In the genomic region with DNA sequence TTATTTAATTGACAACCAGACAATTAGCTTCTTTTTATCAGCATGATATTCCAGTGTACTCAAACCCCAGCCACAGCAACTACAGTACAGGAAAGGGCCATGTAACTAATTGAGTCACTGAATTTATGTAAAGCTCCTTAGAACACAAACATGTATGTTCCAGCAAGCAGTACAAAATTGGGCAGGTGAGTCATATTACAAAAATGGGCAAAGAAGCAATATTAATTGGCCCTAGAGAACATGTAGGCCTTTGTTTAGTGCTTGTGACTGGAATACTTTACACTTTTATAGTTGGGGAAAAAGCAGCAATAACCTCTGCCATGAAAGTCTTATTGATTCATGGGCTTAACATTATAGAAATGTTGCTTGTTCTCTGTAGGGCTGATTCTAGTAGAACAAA, we compare ENCODE assay signal across 26 cellular contexts. TPM values are rescaled to one million over a fixed set of nuclear protein-coding genes. Genes with fewer than 3 reads are reported as not detected.
A peak's percentile ranks its signal among the peaks of the same experiment; 100 is the strongest.
DNase-seq lines count a peak whose midpoint lies in the region; ATAC-seq, FAIRE-seq and TF ChIP-seq lines count a peak whose summit lies in the region.
"Had no signal": no experiment of that assay in that cellular context is flagged by ENCODE, and none has a peak within 500 bp of the region (broad histone marks: within the 10 kb centered on the region; RNA-seq: fewer than 3 reads in every experiment).

No MANE protein-coding gene starts in this region.

- H3K23ac ChIP-seq in mesenchymal stem cell (ENCODE audit: low read length in 2 of 2) = no peak overlapping the region

- H3K27ac Mint-ChIP-seq in activated naive CD8-positive, alpha-beta T cell treated with anti-CD3 and anti-CD28 coated beads for 36 hours = no peak overlapping the region
- H3K27ac Mint-ChIP-seq: activated CD8-positive, alpha-beta T cell treated with anti-CD3 and anti-CD28 coated beads for 36 hours; activated T-helper 1 cell treated with anti-CD3 and anti-CD28 coated beads, Interleukin-12 subunit alpha, Interleukin-12 subunit beta, Interleukin-2, Interleukin-4 antibody, amounts not matched to agents 30 ng/mL and 10 ng/mL and 1 ng/mL, durations not matched to agents 14 hours and 24 hours and 36 hours; naive thymus-derived CD4-positive, alpha-beta T cell had no signal

- no peaks in the 10 kb centered on the region for H3K36me3 Mint-ChIP-seq in activated naive CD8-positive, alpha-beta T cell treated with anti-CD3 and anti-CD28 coated beads for 36 hours
- H3K36me3 Mint-ChIP-seq: naive thymus-derived CD4-positive, alpha-beta T cell had no signal

- no peak overlapping the region for H2BK12ac ChIP-seq in mesenchymal stem cell (ENCODE audit: low read length in 2 of 2)

- H3K9me1 ChIP-seq in endothelial cell of umbilical vein (replicated peaks; ENCODE audit: control insufficient read depth, extremely low read depth, insufficient read depth, low read length) = no peaks in the 10 kb centered on the region

- H3K4me2 ChIP-seq in endothelial cell of umbilical vein (ENCODE audit: insufficient read depth, low read length) (no peak overlapping the region), mesenchymal stem cell (ENCODE audit: low read length, poor library complexity, severe bottlenecking) (no peak overlapping the region)

- TF ChIP-seq POLR2A in endothelial cell of umbilical vein (IDR thresholded peaks at IDR 0.05; ENCODE audit: low read depth, low read length) = no peak

- H3K27me3 Mint-ChIP-seq in activated naive CD8-positive, alpha-beta T cell treated with anti-CD3 and anti-CD28 coated beads for 36 hours = peaks cover 8% of the 10 kb centered on the region

- H4K91ac ChIP-seq in mesenchymal stem cell (ENCODE audit: low read length) = no peak overlapping the region

- no peak overlapping the region for H2AK5ac ChIP-seq in mesenchymal stem cell (ENCODE audit: low read length, severe bottlenecking)

- DNase-seq in BJ (ENCODE audit: low read depth) (peak; percentile 20), RPMI7951 (ENCODE audit: low read depth) (peak; percentile 36), endothelial cell of umbilical vein (ENCODE audit: low read depth, low spot score) (peak; percentile 19), mesenchymal stem cell (peak; percentile 40), middle frontal gyrus (ENCODE audit: extremely low spot score, low spot score) (no peak), NCI-H2196 treated with DMSO at 0.1 percent for 48 hours (lab: John Stamatoyannopoulos, UW; ENCODE audit: unreplicated experiment) (no peak)
- no peak for DNase-seq in activated naive CD8-positive, alpha-beta T cell treated with anti-CD3 and anti-CD28 coated beads for 36 hours
- DNase-seq: activated CD8-positive, alpha-beta T cell treated with anti-CD3 and anti-CD28 coated beads for 36 hours; amygdala; cortex of kidney; DMS 273 treated with DMSO at 0.1 percent for 48 hours; GOT3; naive thymus-derived CD4-positive, alpha-beta T cell; NCI-H2029 treated with DMSO at 0.1 percent for 48 hours; NCI-H526 treated with DMSO at 0.1 percent for 48 hours; OCI-M1; posterior cingulate gyrus; stimulated activated CD4-positive, alpha-beta T cell treated with anti-CD3 and anti-CD28 coated beads, Interleukin-12 subunit alpha, Interleukin-12 subunit beta, amount 100 ng/mL, for 4 hours; stimulated activated naive CD8-positive, alpha-beta T cell treated with anti-CD3 and anti-CD28 coated beads, Interleukin-15, Interleukin-2, amounts not matched to agents 100 U/mL and 50 U/mL, for 24 hours; SW 1271; WERI-Rb-1 had no signal

- CTCF ChIA-PET in BJ (lab: Yijun Ruan, JAX) = interaction anchor here (0.9 to 1.8 kb wide), 2 partner anchors 37 to 166 kb away, joined by 3 to 5 read pairs; no protein-coding TSS in a partner anchor
- CTCF ChIA-PET in endothelial cell of umbilical vein (lab: Charles Lee) = interaction anchor here (0.6 to 1.9 kb wide), 7 partner anchors 11 to 165 kb away, joined by 3 to 7 read pairs (median 5); no protein-coding TSS in a partner anchor

- no peak for FAIRE-seq in endothelial cell of umbilical vein (lab: Jason Lieb, UNC)
- FAIRE-seq: urothelium cell line had no signal

- no TSS peak for BruUV-seq in endothelial cell of umbilical vein (replicated peaks; lab: Mats Ljungman, UMichigan)

- POLR2A ChIA-PET in BJ (lab: Charles Lee) = no interaction called here
- POLR2A ChIA-PET in endothelial cell of umbilical vein (lab: Charles Lee) = interaction anchor here (0.6 kb wide), 1 partner anchor 121 kb away, joined by 4 read pairs; no protein-coding TSS in a partner anchor

- no peaks in the 10 kb centered on the region for H4K20me1 ChIP-seq in endothelial cell of umbilical vein (replicated peaks; ENCODE audit: control insufficient read depth, extremely low read depth, insufficient read depth, low read length)

- TF ChIP-seq CTCF in BJ (IDR thresholded peaks at IDR 0.05; ENCODE audit: insufficient read depth, low read depth, low read length) (no peak), endothelial cell of umbilical vein (IDR thresholded peaks at IDR 0.05; ENCODE audit: extremely low read depth in 1 of 2, insufficient read depth in 1 of 2, low read depth in 1 of 2, low read length in 2 of 2) (no peak)

- ATAC-seq in HG03196 (IDR thresholded peaks at IDR 0.05; ENCODE audit: unreplicated experiment) = no peak
- ATAC-seq: activated CD8-positive, alpha-beta T cell treated with anti-CD3 and anti-CD28 coated beads for 36 hours; naive thymus-derived CD4-positive, alpha-beta T cell; stimulated activated naive CD8-positive, alpha-beta T cell treated with anti-CD3 and anti-CD28 coated beads, Interleukin-15, Interleukin-2, amounts not matched to agents 100 U/mL and 50 U/mL, for 24 hours had no signal

- intact Hi-C loops in endothelial cell of umbilical vein (cut with micrococcal nuclease) = no loop called here

- no peak overlapping the region for H2BK5ac ChIP-seq in mesenchymal stem cell (ENCODE audit: low read depth, low read length, poor library complexity, severe bottlenecking)

- no peaks in the 10 kb centered on the region for H3K9me3 ChIP-seq in endothelial cell of umbilical vein (replicated peaks; ENCODE audit: control insufficient read depth, insufficient read depth, low read length)
- H3K9me3 ChIP-seq in mesenchymal stem cell (ENCODE audit: control insufficient read depth, low read length) = no peaks in the 10 kb centered on the region

- H3K36me3 ChIP-seq in BJ (ENCODE audit: control insufficient read depth, insufficient read depth, low read length) = peaks cover 5% of the 10 kb centered on the region
- H3K36me3 ChIP-seq in endothelial cell of umbilical vein (ENCODE audit: control insufficient read depth in 2 of 2, extremely low read depth in 1 of 2, insufficient read depth in 2 of 2, low read length in 2 of 2) = peaks cover 0 to 7% of the 10 kb centered on the region in 2 experiments
- peaks cover 10 to 56% of the 10 kb centered on the region in 2 experiments for H3K36me3 ChIP-seq in mesenchymal stem cell (ENCODE audit: control insufficient read depth in 1 of 2, insufficient read depth in 2 of 2, low read depth in 1 of 2, low read length in 2 of 2)

- dilution Hi-C loops in endothelial cell of umbilical vein (cut with MboI; ENCODE audit: extremely low pct_ligation_motif_present, low sequenced_read_pairs) = no loop called here

- no peaks in the 10 kb centered on the region for H3K4me1 ChIP-seq in endothelial cell of umbilical vein (ENCODE audit: control insufficient read depth, extremely low read depth, insufficient read depth, low read length)
- no peaks in the 10 kb centered on the region for H3K4me1 ChIP-seq in mesenchymal stem cell (ENCODE audit: control insufficient read depth, insufficient read depth, low read depth, low read length)

- no peaks in the 10 kb centered on the region for H3K79me2 ChIP-seq in endothelial cell of umbilical vein (ENCODE audit: control insufficient read depth, insufficient read depth, low read length)

- H3K4ac ChIP-seq in mesenchymal stem cell (ENCODE audit: low read depth in 1 of 2, low read length in 2 of 2) = no peak overlapping the region

- H3K27ac ChIP-seq in endothelial cell of umbilical vein (ENCODE audit: insufficient read depth, low read depth, low read length) (no peak overlapping the region), mesenchymal stem cell (ENCODE audit: low read length, poor library complexity, severe bottlenecking) (no peak overlapping the region)
- H3K27ac ChIP-seq: WERI-Rb-1 had no signal

- no peaks in the 10 kb centered on the region for H3K9me3 Mint-ChIP-seq in activated naive CD8-positive, alpha-beta T cell treated with anti-CD3 and anti-CD28 coated beads for 36 hours
- H3K9me3 Mint-ChIP-seq: activated CD8-positive, alpha-beta T cell treated with anti-CD3 and anti-CD28 coated beads for 36 hours; activated T-helper 1 cell treated with anti-CD3 and anti-CD28 coated beads, Interleukin-12 subunit alpha, Interleukin-12 subunit beta, Interleukin-2, Interleukin-4 antibody, amounts not matched to agents 30 ng/mL and 10 ng/mL and 1 ng/mL, durations not matched to agents 14 hours and 24 hours and 36 hours; naive thymus-derived CD4-positive, alpha-beta T cell had no signal

- no peak overlapping the region for H2AFZ ChIP-seq in endothelial cell of umbilical vein (ENCODE audit: low read depth, low read length)
- no peak overlapping the region for H2AFZ ChIP-seq in mesenchymal stem cell (ENCODE audit: low read depth, low read length)

- no peak overlapping the region for H3K18ac ChIP-seq in mesenchymal stem cell (ENCODE audit: low read depth in 1 of 2, low read length in 2 of 2)

- peaks cover 3% of the 10 kb centered on the region for H3K79me1 ChIP-seq in mesenchymal stem cell (replicated peaks; ENCODE audit: low read length, poor library complexity, severe bottlenecking)

- H3K9ac ChIP-seq in endothelial cell of umbilical vein (replicated peaks; ENCODE audit: extremely low read depth, insufficient read depth, low read length) (no peak overlapping the region), mesenchymal stem cell (ENCODE audit: low read length) (peak overlapping the region; percentile 27)

- H3K27me3 ChIP-seq in BJ (ENCODE audit: control insufficient read depth, insufficient read depth, low read length) = no peaks in the 10 kb centered on the region
- no peaks in the 10 kb centered on the region for H3K27me3 ChIP-seq in endothelial cell of umbilical vein (ENCODE audit: control insufficient read depth in 2 of 2, insufficient read depth in 2 of 2, low read length in 2 of 2)
- no peaks in the 10 kb centered on the region for H3K27me3 ChIP-seq in mesenchymal stem cell (ENCODE audit: control insufficient read depth in 1 of 2, insufficient read depth in 1 of 2, low read length in 2 of 2)

- H2BK15ac ChIP-seq in mesenchymal stem cell (ENCODE audit: low read depth, poor library complexity, severe bottlenecking) = no peak overlapping the region

- H3K14ac ChIP-seq in mesenchymal stem cell (ENCODE audit: low read length in 2 of 2) = no peak overlapping the region

- no peak overlapping the region for H2BK120ac ChIP-seq in mesenchymal stem cell (ENCODE audit: low read depth, low read length)

- no peak overlapping the region for H4K8ac ChIP-seq in mesenchymal stem cell (ENCODE audit: low read length)

- no peak overlapping the region for H3K4me3 ChIP-seq in BJ (ENCODE audit: low read depth, low read length)
- H3K4me3 ChIP-seq in endothelial cell of umbilical vein (replicated peaks in 1 of 3; ENCODE audit: insufficient read depth in 1 of 3, low read depth in 1 of 3, low read length in 3 of 3) = no peak overlapping the region
- no peak overlapping the region for H3K4me3 ChIP-seq in mesenchymal stem cell (ENCODE audit: insufficient read depth in 1 of 2, low read depth in 1 of 2, low read length in 2 of 2)

- H3K4me3 Mint-ChIP-seq in activated naive CD8-positive, alpha-beta T cell treated with anti-CD3 and anti-CD28 coated beads for 36 hours = no peak overlapping the region
- H3K4me3 Mint-ChIP-seq: activated CD8-positive, alpha-beta T cell treated with anti-CD3 and anti-CD28 coated beads for 36 hours; activated T-helper 1 cell treated with anti-CD3 and anti-CD28 coated beads, Interleukin-12 subunit alpha, Interleukin-12 subunit beta, Interleukin-2, Interleukin-4 antibody, amounts not matched to agents 30 ng/mL and 10 ng/mL and 1 ng/mL, durations not matched to agents 14 hours and 24 hours and 36 hours; naive thymus-derived CD4-positive, alpha-beta T cell had no signal

- H3K4me1 Mint-ChIP-seq in activated naive CD8-positive, alpha-beta T cell treated with anti-CD3 and anti-CD28 coated beads for 36 hours = no peaks in the 10 kb centered on the region
- H3K4me1 Mint-ChIP-seq: naive thymus-derived CD4-positive, alpha-beta T cell had no signal

RNA-seq across cellular contexts. Expression of a gene that starts 31.8 kb away (rescaled TPM):
- polyA plus RNA-seq in BJ (2011; rRNA removed) = not detected in 2 replicates
- not detected in 2 replicates for polyA minus RNA-seq in BJ (2011; rRNA and poly(A)+ RNA removed)
- not detected in 2 replicates for total RNA-seq in RPMI7951 (2014; rRNA removed; shearing (Covaris generic))
- not detected in 2 replicates for total RNA-seq in endothelial cell of umbilical vein
- not detected in 2 replicates for polyA plus RNA-seq in endothelial cell of umbilical vein
- not detected in 2 replicates for polyA plus RNA-seq in endothelial cell of umbilical vein (2011; cell fraction: cytosol; rRNA removed)
- not detected in 2 replicates for polyA plus RNA-seq in endothelial cell of umbilical vein (2011; cell fraction: nucleus; rRNA removed)
- not detected in 2 replicates for polyA plus RNA-seq in endothelial cell of umbilical vein (2012)
- not detected in 2 replicates for polyA minus RNA-seq in endothelial cell of umbilical vein
- not detected for polyA minus RNA-seq in endothelial cell of umbilical vein (2011; cell fraction: cytosol; rRNA and poly(A)+ RNA removed)
- not detected in 2 replicates for polyA minus RNA-seq in endothelial cell of umbilical vein (2011; cell fraction: nucleus; rRNA and poly(A)+ RNA removed)
- not detected for polyA plus RNA-seq in mesenchymal stem cell (2013, experiment 1 of 2)
- polyA plus RNA-seq in mesenchymal stem cell (2013, experiment 2 of 2) = not detected
- total RNA-seq in activated naive CD8-positive, alpha-beta T cell treated with anti-CD3 and anti-CD28 coated beads for 36 hours = not detected
- total RNA-seq: activated CD8-positive, alpha-beta T cell treated with anti-CD3 and anti-CD28 coated beads for 36 hours; activated T-helper 1 cell treated with anti-CD3 and anti-CD28 coated beads, Interleukin-12 subunit alpha, Interleukin-12 subunit beta, Interleukin-2, Interleukin-4 antibody, amounts not matched to agents 30 ng/mL and 10 ng/mL and 1 ng/mL, durations not matched to agents 14 hours and 24 hours and 36 hours; naive thymus-derived CD4-positive, alpha-beta T cell had no signal
- polyA plus RNA-seq: esophagus; liver; naive thymus-derived CD4-positive, alpha-beta T cell had no signal

RNA-seq across cellular contexts. Expression of a gene that starts 47.9 kb away (rescaled TPM):
- not detected in 2 replicates for polyA plus RNA-seq in BJ (2011; rRNA removed)
- not detected in 2 replicates for polyA minus RNA-seq in BJ (2011; rRNA and poly(A)+ RNA removed)
- not detected in 2 replicates for total RNA-seq in RPMI7951 (2014; rRNA removed; shearing (Covaris generic))
- total RNA-seq in endothelial cell of umbilical vein = not detected in 2 replicates
- not detected in 2 replicates for polyA plus RNA-seq in endothelial cell of umbilical vein
- polyA plus RNA-seq in endothelial cell of umbilical vein (2011; cell fraction: cytosol; rRNA removed) = not detected in 2 replicates
- polyA plus RNA-seq in endothelial cell of umbilical vein (2011; cell fraction: nucleus; rRNA removed) = not detected in 2 replicates
- polyA plus RNA-seq in endothelial cell of umbilical vein (2012) = not detected in 2 replicates
- polyA minus RNA-seq in endothelial cell of umbilical vein = not detected in 2 replicates
- not detected for polyA minus RNA-seq in endothelial cell of umbilical vein (2011; cell fraction: cytosol; rRNA and poly(A)+ RNA removed)
- not detected in 2 replicates for polyA minus RNA-seq in endothelial cell of umbilical vein (2011; cell fraction: nucleus; rRNA and poly(A)+ RNA removed)
- polyA plus RNA-seq in mesenchymal stem cell (2013, experiment 1 of 2) = not detected
- polyA plus RNA-seq in mesenchymal stem cell (2013, experiment 2 of 2) = not detected
- not detected for total RNA-seq in activated naive CD8-positive, alpha-beta T cell treated with anti-CD3 and anti-CD28 coated beads for 36 hours
- total RNA-seq: activated CD8-positive, alpha-beta T cell treated with anti-CD3 and anti-CD28 coated beads for 36 hours; activated T-helper 1 cell treated with anti-CD3 and anti-CD28 coated beads, Interleukin-12 subunit alpha, Interleukin-12 subunit beta, Interleukin-2, Interleukin-4 antibody, amounts not matched to agents 30 ng/mL and 10 ng/mL and 1 ng/mL, durations not matched to agents 14 hours and 24 hours and 36 hours; liver; naive thymus-derived CD4-positive, alpha-beta T cell had no signal
- polyA plus RNA-seq: liver; naive thymus-derived CD4-positive, alpha-beta T cell had no signal

Comparison
In these comparisons a context has a peak if more than half of its experiments do, and no peak if none do; other contexts are left out.
1. DNase-seq: peak in BJ (single experiment), RPMI7951 (single experiment), endothelial cell of umbilical vein (single experiment) and mesenchymal stem cell (single experiment); none in middle frontal gyrus (single experiment), NCI-H2196 treated with DMSO at 0.1 percent for 48 hours (single experiment) and activated naive CD8-positive, alpha-beta T cell treated with anti-CD3 and anti-CD28 coated beads for 36 hours (single experiment).